18 cellular contexts compared by ENCODE assay signal in the genomic region with DNA sequence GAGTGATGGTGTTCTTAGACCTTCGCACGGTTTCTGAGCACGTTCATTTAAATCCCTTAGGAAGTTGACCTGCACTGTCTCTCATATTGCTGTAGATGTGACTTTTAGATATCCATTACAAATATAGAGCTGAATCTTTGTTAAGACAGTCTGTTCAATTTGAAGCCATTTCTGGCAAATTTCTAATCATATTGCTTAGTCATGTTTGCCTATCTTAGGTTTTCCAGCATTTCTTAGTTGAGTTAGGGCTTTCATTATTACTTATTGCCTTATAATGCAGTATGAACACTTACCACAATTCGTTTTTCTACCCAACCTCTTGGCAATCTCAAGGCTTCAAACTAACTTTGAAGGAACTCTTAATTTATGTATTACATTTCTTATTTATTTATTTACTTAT.
"Had no signal": no experiment of that assay in that cellular context is flagged by ENCODE, and none has a peak within 500 bp of the region (broad histone marks: within the 10 kb centered on the region; RNA-seq: fewer than 3 reads in every experiment).

No MANE protein-coding gene starts in this region.

- H3K9me3 ChIP-seq: esophagus muscularis mucosa, gastrocnemius medialis, spleen, testis, tibial nerve had no signal

- H3K27me3 Mint-ChIP-seq: dendritic cell treated with granulocyte-macrophage colony-stimulating factor and Interleukin-4, amounts not matched to agents 40 ng/mL and 50 ng/mL, for 4 days; effector memory CD8-positive, alpha-beta T cell; naive B cell; stimulated activated naive B cell treated with anti-CD40 and anti-IgM and Interleukin-4, amounts not matched to agents 10 μg/mL and 1 μg/mL and 100 μg/mL, for 72 hours; stimulated activated naive CD8-positive, alpha-beta T cell treated with anti-CD3 and anti-CD28 coated beads, Interleukin-15, amount 100 ng/mL, for 72 hours had no signal

- ATAC-seq: effector memory CD8-positive, alpha-beta T cell; gastrocnemius medialis; left colon; sciatic nerve; stimulated activated naive B cell treated with anti-CD40 and anti-IgM and Interleukin-4, amounts not matched to agents 10 μg/mL and 1 μg/mL and 100 μg/mL, for 72 hours; stimulated activated naive CD8-positive, alpha-beta T cell treated with anti-CD3 and anti-CD28 coated beads, Interleukin-15, amount 100 ng/mL, for 72 hours had no signal

- H3K27ac ChIP-seq: epithelial cell of prostate, esophagus muscularis mucosa, gastrocnemius medialis, spleen, testis, tibial nerve had no signal

- DNase-seq: effector memory CD8-positive, alpha-beta T cell; gastrocnemius medialis; left colon; mesendoderm; naive B cell; posterior cingulate gyrus; spleen; stimulated activated CD4-positive, alpha-beta T cell treated with anti-CD3 and anti-CD28 coated beads, Interleukin-2, amount 100 ng/mL, for 24 hours; stimulated activated CD4-positive, alpha-beta T cell treated with anti-CD3 and anti-CD28 coated beads, Interleukin-4, amount 100 ng/mL, for 4 hours; stimulated activated naive B cell treated with anti-CD40 and anti-IgM and Interleukin-4, amounts not matched to agents 10 μg/mL and 1 μg/mL and 100 μg/mL, for 72 hours; stimulated activated naive CD8-positive, alpha-beta T cell treated with anti-CD3 and anti-CD28 coated beads, Interleukin-15, amount 100 ng/mL, for 72 hours; testis had no signal

- H3K27ac Mint-ChIP-seq: effector memory CD8-positive, alpha-beta T cell; nephron; stimulated activated naive B cell treated with anti-CD40 and anti-IgM and Interleukin-4, amounts not matched to agents 10 μg/mL and 1 μg/mL and 100 μg/mL, for 72 hours; stimulated activated naive CD8-positive, alpha-beta T cell treated with anti-CD3 and anti-CD28 coated beads, Interleukin-15, amount 100 ng/mL, for 72 hours had no signal

- H3K4me1 Mint-ChIP-seq: naive B cell; nephron; stimulated activated naive B cell treated with anti-CD40 and anti-IgM and Interleukin-4, amounts not matched to agents 10 μg/mL and 1 μg/mL and 100 μg/mL, for 72 hours; stimulated activated naive CD8-positive, alpha-beta T cell treated with anti-CD3 and anti-CD28 coated beads, Interleukin-15, amount 100 ng/mL, for 72 hours had no signal

- H3K27me3 ChIP-seq: esophagus muscularis mucosa, gastrocnemius medialis, spleen, testis, tibial nerve had no signal

- H3K4me3 ChIP-seq: esophagus muscularis mucosa, gastrocnemius medialis, spleen, testis, tibial nerve had no signal

- H3K4me3 Mint-ChIP-seq: dendritic cell treated with granulocyte-macrophage colony-stimulating factor and Interleukin-4, amounts not matched to agents 40 ng/mL and 50 ng/mL, for 4 days; effector memory CD8-positive, alpha-beta T cell; naive B cell; nephron; stimulated activated naive B cell treated with anti-CD40 and anti-IgM and Interleukin-4, amounts not matched to agents 10 μg/mL and 1 μg/mL and 100 μg/mL, for 72 hours; stimulated activated naive CD8-positive, alpha-beta T cell treated with anti-CD3 and anti-CD28 coated beads, Interleukin-15, amount 100 ng/mL, for 72 hours had no signal

- H3K9me3 Mint-ChIP-seq: dendritic cell treated with granulocyte-macrophage colony-stimulating factor and Interleukin-4, amounts not matched to agents 40 ng/mL and 50 ng/mL, for 4 days; effector memory CD8-positive, alpha-beta T cell; naive B cell; nephron; stimulated activated naive B cell treated with anti-CD40 and anti-IgM and Interleukin-4, amounts not matched to agents 10 μg/mL and 1 μg/mL and 100 μg/mL, for 72 hours; stimulated activated naive CD8-positive, alpha-beta T cell treated with anti-CD3 and anti-CD28 coated beads, Interleukin-15, amount 100 ng/mL, for 72 hours had no signal

- H3K4me1 ChIP-seq: esophagus muscularis mucosa, gastrocnemius medialis, spleen, testis, tibial nerve had no signal
